Comparison of ENCODE assay signal across 16 cellular contexts in genomic region chr12:57481671-57482070, GRCh38. TPM values are rescaled to one million over a fixed set of nuclear protein-coding genes. Genes with fewer than 3 reads are reported as not detected.
DNase-seq lines count a peak whose midpoint lies in the region; ATAC-seq, FAIRE-seq and TF ChIP-seq lines count a peak whose summit lies in the region.
"Had no signal": no experiment of that assay in that cellular context is flagged by ENCODE, and none has a peak within 500 bp of the region (broad histone marks: within the 10 kb centered on the region; RNA-seq: fewer than 3 reads in every experiment).

No MANE protein-coding gene starts in this region.

- no peaks in the 10 kb centered on the region for H3K36me3 ChIP-seq in CD4-positive, CD25-positive, alpha-beta regulatory T cell (ENCODE audit: control insufficient read depth, insufficient read depth, low read length)
- H3K36me3 ChIP-seq in lower lobe of right lung, result no peaks in the 10 kb centered on the region
- H3K36me3 ChIP-seq: thoracic aorta had no signal

- H3K27ac ChIP-seq in CD4-positive, CD25-positive, alpha-beta regulatory T cell (ENCODE audit: insufficient read depth, low read length, poor library complexity, severe bottlenecking), result peak overlapping the region; percentile 97
- no peak overlapping the region for H3K27ac ChIP-seq in lower lobe of right lung
- H3K27ac ChIP-seq: thoracic aorta had no signal

- H3K4me1 Mint-ChIP-seq in CD4-positive, CD25-positive, alpha-beta regulatory T cell, result peaks cover 17 to 58% (median 44%) of the 10 kb centered on the region in 4 donors
- H3K4me1 Mint-ChIP-seq in activated T-helper 1 cell treated with anti-CD3 and anti-CD28 coated beads, Interleukin-12 subunit alpha, Interleukin-12 subunit beta, Interleukin-2, Interleukin-4 antibody, amounts not matched to agents 30 ng/mL and 10 ng/mL and 1 ng/mL, durations not matched to agents 14 hours and 24 hours and 36 hours (ENCODE audit: low read depth), result peaks cover 37% of the 10 kb centered on the region
- H3K4me1 Mint-ChIP-seq in memory B cell, result peaks cover 47% of the 10 kb centered on the region

- no peak overlapping the region for H3K4me3 ChIP-seq in CD4-positive, CD25-positive, alpha-beta regulatory T cell (ENCODE audit: low read depth, low read length)
- H3K4me3 ChIP-seq in lower lobe of right lung, result no peak overlapping the region
- H3K4me3 ChIP-seq: thoracic aorta had no signal

- peak overlapping the region; percentile 99 for H3K27ac Mint-ChIP-seq in CD4-positive, CD25-positive, alpha-beta regulatory T cell
- H3K27ac Mint-ChIP-seq in activated T-helper 1 cell treated with anti-CD3 and anti-CD28 coated beads, Interleukin-12 subunit alpha, Interleukin-12 subunit beta, Interleukin-2, Interleukin-4 antibody, amounts not matched to agents 30 ng/mL and 10 ng/mL and 1 ng/mL, durations not matched to agents 14 hours and 24 hours and 36 hours, result peak overlapping the region; percentile 32
- H3K27ac Mint-ChIP-seq in memory B cell, result peak overlapping the region; percentile 99
- H3K27ac Mint-ChIP-seq: endodermal cell had no signal

- FAIRE-seq in GM19239 (lab: Jason Lieb, UNC), result peak; percentile 18
- no peak for FAIRE-seq in GM12892 (lab: Jason Lieb, UNC)
- FAIRE-seq: TTC549 had no signal

- no peaks in the 10 kb centered on the region for H3K27me3 ChIP-seq in CD4-positive, CD25-positive, alpha-beta regulatory T cell (ENCODE audit: control insufficient read depth, insufficient read depth, low read length)
- H3K27me3 ChIP-seq in lower lobe of right lung (ENCODE audit: low read depth), result peaks cover 7% of the 10 kb centered on the region

- H3K4me1 ChIP-seq in CD4-positive, CD25-positive, alpha-beta regulatory T cell (ENCODE audit: control insufficient read depth, insufficient read depth, low read length, poor library complexity, severe bottlenecking), result peaks cover 53% of the 10 kb centered on the region
- H3K4me1 ChIP-seq in lower lobe of right lung, result peaks cover 18% of the 10 kb centered on the region

- peaks cover 23% of the 10 kb centered on the region for H3K36me3 Mint-ChIP-seq in CD4-positive, CD25-positive, alpha-beta regulatory T cell
- H3K36me3 Mint-ChIP-seq in activated T-helper 1 cell treated with anti-CD3 and anti-CD28 coated beads, Interleukin-12 subunit alpha, Interleukin-12 subunit beta, Interleukin-2, Interleukin-4 antibody, amounts not matched to agents 30 ng/mL and 10 ng/mL and 1 ng/mL, durations not matched to agents 14 hours and 24 hours and 36 hours (ENCODE audit: low read depth), result peaks cover 14% of the 10 kb centered on the region
- no peaks in the 10 kb centered on the region for H3K36me3 Mint-ChIP-seq in memory B cell

- no peak for DNase-seq in CD4-positive, CD25-positive, alpha-beta regulatory T cell
- DNase-seq in GM19239 (ENCODE audit: insufficient read length, low spot score) (no peak), memory B cell (ENCODE audit: low spot score in 2 of 2) (no peak), GM12892 (ENCODE audit: insufficient read length) (no peak), DMS114 treated with DMSO at 0.1 percent for 48 hours (lab: John Stamatoyannopoulos, UW; ENCODE audit: unreplicated experiment) (no peak), lower lobe of right lung (no peak)
- DNase-seq in activated T-helper 1 cell treated with anti-CD3 and anti-CD28 coated beads, Interleukin-12 subunit alpha, Interleukin-12 subunit beta, Interleukin-2, Interleukin-4 antibody, amounts not matched to agents 30 ng/mL and 10 ng/mL and 1 ng/mL, durations not matched to agents 14 hours and 24 hours and 36 hours (ENCODE audit: low spot score), result no peak
- DNase-seq: caudate nucleus, endodermal cell, midbrain, NCI-H1930, NCI-H510A, right cardiac atrium had no signal

- no peaks in the 10 kb centered on the region for H3K9me3 Mint-ChIP-seq in CD4-positive, CD25-positive, alpha-beta regulatory T cell
- no peaks in the 10 kb centered on the region for H3K9me3 Mint-ChIP-seq in activated T-helper 1 cell treated with anti-CD3 and anti-CD28 coated beads, Interleukin-12 subunit alpha, Interleukin-12 subunit beta, Interleukin-2, Interleukin-4 antibody, amounts not matched to agents 30 ng/mL and 10 ng/mL and 1 ng/mL, durations not matched to agents 14 hours and 24 hours and 36 hours
- no peaks in the 10 kb centered on the region for H3K9me3 Mint-ChIP-seq in memory B cell
- H3K9me3 Mint-ChIP-seq: endodermal cell had no signal

- ATAC-seq in CD4-positive, CD25-positive, alpha-beta regulatory T cell (ENCODE audit: low read depth in 2 of 2), result no peak
- no peak for ATAC-seq in memory B cell (ENCODE audit: low read depth)
- ATAC-seq in HG03108 (IDR thresholded peaks at IDR 0.05; ENCODE audit: unreplicated experiment), result no peak
- no peak for ATAC-seq in lower lobe of right lung
- ATAC-seq: right cardiac atrium had no signal

- TF ChIP-seq POLR2A in GM12892 (IDR thresholded peaks at IDR 0.05; ENCODE audit: low read depth, low read length), result no peak

- no peaks in the 10 kb centered on the region for H3K27me3 Mint-ChIP-seq in CD4-positive, CD25-positive, alpha-beta regulatory T cell
- H3K27me3 Mint-ChIP-seq in activated T-helper 1 cell treated with anti-CD3 and anti-CD28 coated beads, Interleukin-12 subunit alpha, Interleukin-12 subunit beta, Interleukin-2, Interleukin-4 antibody, amounts not matched to agents 30 ng/mL and 10 ng/mL and 1 ng/mL, durations not matched to agents 14 hours and 24 hours and 36 hours (ENCODE audit: insufficient read depth), result no peaks in the 10 kb centered on the region
- H3K27me3 Mint-ChIP-seq in memory B cell, result no peaks in the 10 kb centered on the region

- intact Hi-C loops in activated T-helper 1 cell treated with anti-CD3 and anti-CD28 coated beads, Interleukin-12 subunit alpha, Interleukin-12 subunit beta, Interleukin-2, Interleukin-4 antibody, amounts not matched to agents 30 ng/mL and 10 ng/mL and 1 ng/mL, durations not matched to agents 14 hours and 24 hours and 36 hours (cut with micrococcal nuclease), result no loop called here
- intact Hi-C loops in lower lobe of right lung (cut with DNase I), result no loop called here

- H3K9me3 ChIP-seq in CD4-positive, CD25-positive, alpha-beta regulatory T cell (ENCODE audit: control insufficient read depth in 2 of 2, low read length in 2 of 2), result no peaks in the 10 kb centered on the region
- H3K9me3 ChIP-seq in lower lobe of right lung, result no peaks in the 10 kb centered on the region
- H3K9me3 ChIP-seq: thoracic aorta had no signal

- peak overlapping the region in 3 of 4 donors; percentile 77 to 100 (median 81) for H3K4me3 Mint-ChIP-seq in CD4-positive, CD25-positive, alpha-beta regulatory T cell
- H3K4me3 Mint-ChIP-seq in activated T-helper 1 cell treated with anti-CD3 and anti-CD28 coated beads, Interleukin-12 subunit alpha, Interleukin-12 subunit beta, Interleukin-2, Interleukin-4 antibody, amounts not matched to agents 30 ng/mL and 10 ng/mL and 1 ng/mL, durations not matched to agents 14 hours and 24 hours and 36 hours, result no peak overlapping the region
- peak overlapping the region; percentile 43 for H3K4me3 Mint-ChIP-seq in memory B cell
- H3K4me3 Mint-ChIP-seq: endodermal cell had no signal

- no peak for TF ChIP-seq CTCF in lower lobe of right lung (IDR thresholded peaks at IDR 0.05)

RNA-seq across cellular contexts. Expression of gene ARHGAP9, which starts 2.0 kb away (rescaled TPM):
- total RNA-seq in CD4-positive, CD25-positive, alpha-beta regulatory T cell, result 403 TPM
- 100 to 1,000 TPM; 173 to 192 (median 182) TPM for polyA plus RNA-seq in CD4-positive, CD25-positive, alpha-beta regulatory T cell
- total RNA-seq in activated T-helper 1 cell treated with anti-CD3 and anti-CD28 coated beads, Interleukin-12 subunit alpha, Interleukin-12 subunit beta, Interleukin-2, Interleukin-4 antibody, amounts not matched to agents 30 ng/mL and 10 ng/mL and 1 ng/mL, durations not matched to agents 14 hours and 24 hours and 36 hours, result 102 TPM in 2 replicates
- 55.0 TPM for polyA plus RNA-seq in GM12892 (2012; ENCODE audit: missing spikeins)
- 54.2 TPM for total RNA-seq in lower lobe of right lung

RNA-seq across cellular contexts. Expression of gene MARS1, which starts 6.2 kb away (rescaled TPM):
- total RNA-seq in CD4-positive, CD25-positive, alpha-beta regulatory T cell, result 219 TPM
- polyA plus RNA-seq in CD4-positive, CD25-positive, alpha-beta regulatory T cell, result 10 to 100 TPM; 71.9 to 89.4 (median 80.1) TPM
- total RNA-seq in activated T-helper 1 cell treated with anti-CD3 and anti-CD28 coated beads, Interleukin-12 subunit alpha, Interleukin-12 subunit beta, Interleukin-2, Interleukin-4 antibody, amounts not matched to agents 30 ng/mL and 10 ng/mL and 1 ng/mL, durations not matched to agents 14 hours and 24 hours and 36 hours, result 283 and 318 TPM in 2 replicates
- polyA plus RNA-seq in GM12892 (2012; ENCODE audit: missing spikeins), result 88.4 TPM
- total RNA-seq in lower lobe of right lung, result 131 TPM

RNA-seq across cellular contexts. Expression of gene GLI1, which starts 22.1 kb away (rescaled TPM):
- 0.47 TPM for total RNA-seq in CD4-positive, CD25-positive, alpha-beta regulatory T cell
- polyA plus RNA-seq in CD4-positive, CD25-positive, alpha-beta regulatory T cell, result under 1 TPM in 3 of 4 donors, not detected in 1; 0.07 to 0.23 (median 0.13) TPM
- total RNA-seq in activated T-helper 1 cell treated with anti-CD3 and anti-CD28 coated beads, Interleukin-12 subunit alpha, Interleukin-12 subunit beta, Interleukin-2, Interleukin-4 antibody, amounts not matched to agents 30 ng/mL and 10 ng/mL and 1 ng/mL, durations not matched to agents 14 hours and 24 hours and 36 hours, result 1.5 and 2.5 TPM in 2 replicates
- polyA plus RNA-seq in GM12892 (2012; ENCODE audit: missing spikeins), result 0.38 TPM
- 0.21 TPM for total RNA-seq in lower lobe of right lung

RNA-seq across cellular contexts. Expression of gene INHBE, which starts 26.6 kb away (rescaled TPM):
- total RNA-seq in CD4-positive, CD25-positive, alpha-beta regulatory T cell, result not detected
- under 1 TPM in 1 of 4 donors, not detected in 3; 0.06 TPM for polyA plus RNA-seq in CD4-positive, CD25-positive, alpha-beta regulatory T cell
- total RNA-seq in activated T-helper 1 cell treated with anti-CD3 and anti-CD28 coated beads, Interleukin-12 subunit alpha, Interleukin-12 subunit beta, Interleukin-2, Interleukin-4 antibody, amounts not matched to agents 30 ng/mL and 10 ng/mL and 1 ng/mL, durations not matched to agents 14 hours and 24 hours and 36 hours, result 0.22 and 0.41 TPM in 2 replicates
- 1.3 TPM for polyA plus RNA-seq in GM12892 (2012; ENCODE audit: missing spikeins)
- total RNA-seq in lower lobe of right lung, result not detected
- total RNA-seq: right cardiac atrium, thoracic aorta had no signal
- polyA plus RNA-seq: right cardiac atrium had no signal

RNA-seq across cellular contexts. Expression of gene DDIT3, which starts 38.6 kb away (rescaled TPM):
- total RNA-seq in CD4-positive, CD25-positive, alpha-beta regulatory T cell, result 159 TPM
- polyA plus RNA-seq in CD4-positive, CD25-positive, alpha-beta regulatory T cell, result 10 to 100 TPM; 17.8 to 25.3 (median 20.9) TPM
- total RNA-seq in activated T-helper 1 cell treated with anti-CD3 and anti-CD28 coated beads, Interleukin-12 subunit alpha, Interleukin-12 subunit beta, Interleukin-2, Interleukin-4 antibody, amounts not matched to agents 30 ng/mL and 10 ng/mL and 1 ng/mL, durations not matched to agents 14 hours and 24 hours and 36 hours, result 17.8 and 18.1 TPM in 2 replicates
- polyA plus RNA-seq in GM12892 (2012; ENCODE audit: missing spikeins), result 20.6 TPM
- 26.1 TPM for total RNA-seq in lower lobe of right lung

Comparison
In these comparisons a context has a peak if more than half of its experiments do, and no peak if none do; other contexts are left out.
1. H3K27ac Mint-ChIP-seq: peak in every context shown above with its lines; median percentile 99 in CD4-positive, CD25-positive, alpha-beta regulatory T cell; 99 in memory B cell; 32 in activated T-helper 1 cell treated with anti-CD3 and anti-CD28 coated beads, Interleukin-12 subunit alpha, Interleukin-12 subunit beta, Interleukin-2, Interleukin-4 antibody, amounts not matched to agents 30 ng/mL and 10 ng/mL and 1 ng/mL, durations not matched to agents 14 hours and 24 hours and 36 hours.